In the genomic region with DNA sequence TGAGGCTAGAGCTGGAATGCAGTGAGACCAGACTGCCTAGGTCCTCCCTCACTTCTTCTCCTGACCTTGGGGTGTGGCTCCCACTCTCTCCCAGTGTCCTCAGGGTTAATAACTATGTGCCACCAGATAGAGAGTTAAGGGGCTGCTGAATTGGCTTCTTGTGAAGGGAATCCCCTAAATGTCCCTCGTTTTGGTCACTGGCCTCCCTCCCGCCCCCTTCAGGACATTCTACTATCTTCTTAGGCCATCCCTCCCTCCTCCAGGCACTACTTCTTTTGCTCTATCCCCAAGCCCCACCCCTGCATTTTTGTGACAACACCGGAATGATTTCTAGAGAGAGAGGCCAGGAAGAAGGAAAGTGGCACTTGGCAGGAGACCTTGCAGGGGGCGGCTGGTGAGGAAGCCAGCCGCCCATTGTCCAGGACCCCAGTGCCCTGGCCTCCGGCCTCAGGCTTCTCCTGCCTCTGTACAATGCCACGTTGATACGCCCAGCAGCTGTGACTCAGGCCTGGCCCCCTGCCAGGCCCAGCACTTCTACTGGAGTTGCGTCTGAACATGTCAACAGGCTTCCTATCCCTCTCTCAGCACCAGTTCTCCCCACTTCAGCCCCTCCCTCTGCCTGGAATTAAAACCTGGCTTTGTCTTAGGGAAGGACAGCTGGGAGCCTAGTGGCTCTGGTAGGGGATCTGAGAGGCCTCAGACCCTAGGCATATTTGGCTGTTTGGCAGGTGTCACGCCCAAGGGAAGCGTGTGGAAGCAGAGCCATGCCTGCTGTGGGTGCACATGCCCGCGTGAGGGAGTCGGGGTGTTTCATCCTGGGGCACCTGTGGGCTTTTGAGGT, we compare ENCODE assay signal across 8 cellular contexts. TPM values are rescaled to one million over a fixed set of nuclear protein-coding genes. Genes with fewer than 3 reads are reported as not detected.
DNase-seq lines count a peak whose midpoint lies in the region; FAIRE-seq and TF ChIP-seq lines count a peak whose summit lies in the region.

No MANE protein-coding gene starts in this region.

- H3K4me1 ChIP-seq in neuronal stem cell (ENCODE audit: control insufficient read depth in 2 of 2, insufficient read depth in 1 of 2, low read depth in 1 of 2, low read length in 2 of 2) = peaks cover 26 to 43% of the 10 kb centered on the region in 2 donors

- peak; percentile 37 for TF ChIP-seq CTCF in foreskin fibroblast (IDR thresholded peaks at IDR 0.05; ENCODE audit: low read depth, low read length)

- H3K4ac ChIP-seq in neuronal stem cell (ENCODE audit: low read length) = no peak overlapping the region

- peak overlapping the region; percentile 28 for H3K4me2 ChIP-seq in neuronal stem cell (ENCODE audit: insufficient read depth, low read length, poor library complexity, severe bottlenecking)

- H3K4me3 ChIP-seq in MG63 = peak overlapping the region; percentile 25
- peak overlapping the region; percentile 88 to 96 for H3K4me3 ChIP-seq in foreskin fibroblast (ENCODE audit: low read depth in 1 of 2, low read length in 2 of 2)
- no peak overlapping the region for H3K4me3 ChIP-seq in neuronal stem cell (ENCODE audit: low read length in 2 of 2)

- FAIRE-seq in GM19239 (lab: Jason Lieb, UNC) = no peak

- no peak overlapping the region for H3K14ac ChIP-seq in neuronal stem cell (ENCODE audit: low read length)

- no peak overlapping the region for H4K8ac ChIP-seq in neuronal stem cell (ENCODE audit: low read depth, low read length)

- H3K27me3 ChIP-seq in MG63 (no peaks in the 10 kb centered on the region), neuronal stem cell (ENCODE audit: control insufficient read depth in 3 of 3, insufficient read depth in 3 of 3, low read depth in 1 of 3, low read length in 3 of 3) (no peaks in the 10 kb centered on the region)

- no peak overlapping the region for H2AK5ac ChIP-seq in neuronal stem cell (ENCODE audit: low read depth, low read length)

- H2AFZ ChIP-seq in neuronal stem cell (ENCODE audit: low read length) = no peak overlapping the region

- H2BK12ac ChIP-seq in neuronal stem cell (ENCODE audit: low read length) = no peak overlapping the region

- peak overlapping the region; percentile 2 for H3K27ac ChIP-seq in neuronal stem cell (replicated peaks; ENCODE audit: low read length)

- no peak overlapping the region for H4K91ac ChIP-seq in neuronal stem cell (ENCODE audit: low read depth, low read length, poor library complexity)

- WGBS in neuronal stem cell (ENCODE audit: extremely low coverage in 2 of 2, insufficient read length in 2 of 2, insufficient replicate concordance in 1 of 2), 2 donors = no CpG with 5 or more reads among the region's 14 CpGs

- H2BK120ac ChIP-seq in neuronal stem cell (ENCODE audit: low read depth, low read length) = no peak overlapping the region

- H3K23ac ChIP-seq in neuronal stem cell (ENCODE audit: low read depth, low read length, poor library complexity) = no peak overlapping the region

- H2BK5ac ChIP-seq in neuronal stem cell (ENCODE audit: low read length) = no peak overlapping the region

- no peak overlapping the region for H3K9ac ChIP-seq in neuronal stem cell (ENCODE audit: low read depth, low read length, poor library complexity)

- DNase-seq in DMS 273 treated with DMSO at 0.1 percent for 48 hours (lab: John Stamatoyannopoulos, UW) (peak; percentile 97), MG63 (peak; percentile 99), RPMI8226 (peak; percentile 96), activated gamma-delta T cell treated with Interleukin-2 at 50 U/mL for 16 hours (peak; percentile 63), foreskin fibroblast (peak; percentile 100), neuronal stem cell (ENCODE audit: low spot score) (peak; percentile 51), ureter (ENCODE audit: low spot score) (peak; percentile 97), GM19239 (ENCODE audit: insufficient read length, low spot score) (no peak)

- H3K36me3 ChIP-seq in MG63 = peaks cover 66% of the 10 kb centered on the region
- peaks cover 7 to 44% of the 10 kb centered on the region in 2 donors for H3K36me3 ChIP-seq in neuronal stem cell (replicated peaks in 1 of 2; ENCODE audit: control insufficient read depth in 2 of 2, insufficient read depth in 2 of 2, low read length in 2 of 2)

- H3K9me3 ChIP-seq in MG63 (no peaks in the 10 kb centered on the region), neuronal stem cell (replicated peaks in 1 of 2; ENCODE audit: control insufficient read depth in 2 of 2, insufficient read depth in 1 of 2, low read depth in 1 of 2, low read length in 2 of 2) (peaks cover 0 to 2% of the 10 kb centered on the region in 2 donors)

- peaks cover 7% of the 10 kb centered on the region for H3K79me1 ChIP-seq in neuronal stem cell (ENCODE audit: low read depth, low read length)

- H3K18ac ChIP-seq in neuronal stem cell (ENCODE audit: low read length) = peak overlapping the region; percentile 0

- no peak overlapping the region for H2BK15ac ChIP-seq in neuronal stem cell (ENCODE audit: low read length)

RNA-seq across cellular contexts. Expression of a gene that starts 9.1 kb away (rescaled TPM):
- 1,337 and 1,568 TPM in 2 replicates for total RNA-seq in MG63 (2014; rRNA removed; shearing (Covaris generic); ENCODE audit: low replicate concordance)
- polyA plus RNA-seq in neuronal stem cell (2013, experiment 1 of 2) = 28.6 TPM
- 29.9 TPM for polyA plus RNA-seq in neuronal stem cell (2013, experiment 2 of 2)
- total RNA-seq in ureter = 444 TPM

RNA-seq across cellular contexts. Expression of a gene that starts 29.8 kb away (rescaled TPM):
- 0.49 TPM in 1 of 2 replicates, not detected in the other for total RNA-seq in MG63 (2014; rRNA removed; shearing (Covaris generic); ENCODE audit: low replicate concordance)
- 4.4 TPM for polyA plus RNA-seq in neuronal stem cell (2013, experiment 1 of 2)
- 4.5 TPM for polyA plus RNA-seq in neuronal stem cell (2013, experiment 2 of 2)
- 49.3 TPM for total RNA-seq in ureter

RNA-seq across cellular contexts. Expression of a gene that starts 41.3 kb away (rescaled TPM):
- 2.3 and 2.7 TPM in 2 replicates for total RNA-seq in MG63 (2014; rRNA removed; shearing (Covaris generic); ENCODE audit: low replicate concordance)
- polyA plus RNA-seq in neuronal stem cell (2013, experiment 1 of 2) = 72.9 TPM
- 75.1 TPM for polyA plus RNA-seq in neuronal stem cell (2013, experiment 2 of 2)
- total RNA-seq in ureter = 1.2 TPM

Comparison
In these comparisons a context has a peak if more than half of its experiments do, and no peak if none do; other contexts are left out.
1. H3K4me3 ChIP-seq: peak in MG63 (single experiment) and foreskin fibroblast (2 of 2); none in neuronal stem cell (0 of 2).
2. RNA of a gene that starts 29.8 kb away (total RNA-seq): 49.3 TPM in ureter (single experiment); 0.49 TPM in MG63; every median in the first group is over 10 times any median in the second.